Comparison of ENCODE assay signal across 9 cellular contexts in genomic region chr10:101939273-101939635, GRCh38.
DNase-seq lines count a peak whose midpoint lies in the region; ATAC-seq, FAIRE-seq and TF ChIP-seq lines count a peak whose summit lies in the region.
"Had no signal": no experiment of that assay in that cellular context is flagged by ENCODE, and none has a peak within 500 bp of the region (broad histone marks: within the 10 kb centered on the region; RNA-seq: fewer than 3 reads in every experiment).

No MANE protein-coding gene starts in this region.

- H4K5ac ChIP-seq in IMR-90 (ENCODE audit: low read depth, low read length): peak overlapping the region; percentile 93

- H3K9me3 ChIP-seq in A549: no peaks in the 10 kb centered on the region
- H3K9me3 ChIP-seq in IMR-90 (ENCODE audit: control insufficient read depth, insufficient read depth, low read length): no peaks in the 10 kb centered on the region

- peak overlapping the region; percentile 89 for H3K18ac ChIP-seq in IMR-90 (ENCODE audit: low read depth, low read length)

- peak overlapping the region; percentile 67; the same call in 1 of the 2 replicates for H3K9ac ChIP-seq in IMR-90 (ENCODE audit: low read depth, low read length)

- no peaks in the 10 kb centered on the region for H3K27me3 Mint-ChIP-seq in activated T-cell treated with anti-CD3 and anti-CD28 coated beads, Interleukin-2, amount 50 U/mL, for 4 hours (ENCODE audit: low read depth)
- H3K27me3 Mint-ChIP-seq: CD4-positive, CD25-positive, alpha-beta regulatory T cell had no signal

- peak overlapping the region; percentile 82 to 94 for H4K8ac ChIP-seq in IMR-90 (ENCODE audit: low read depth in 2 of 2, low read length in 2 of 2)

- peak overlapping the region; percentile 94 for H4K91ac ChIP-seq in IMR-90 (ENCODE audit: insufficient read depth, low read depth, low read length)

- H2AFZ ChIP-seq in IMR-90 (replicated peaks; ENCODE audit: low read length, poor library complexity): no peak overlapping the region

- no peaks in the 10 kb centered on the region for H3K36me3 ChIP-seq in IMR-90 (ENCODE audit: control insufficient read depth, insufficient read depth, low read length)
- H3K36me3 ChIP-seq in brain microvascular endothelial cell (replicated peaks): no peaks in the 10 kb centered on the region

- no peaks in the 10 kb centered on the region for H3K9me3 Mint-ChIP-seq in activated T-cell treated with anti-CD3 and anti-CD28 coated beads, Interleukin-2, amount 50 U/mL, for 4 hours
- H3K9me3 Mint-ChIP-seq: CD4-positive, CD25-positive, alpha-beta regulatory T cell had no signal

- no peak overlapping the region for H3K4me3 Mint-ChIP-seq in activated T-cell treated with anti-CD3 and anti-CD28 coated beads, Interleukin-2, amount 50 U/mL, for 4 hours
- H3K4me3 Mint-ChIP-seq: CD4-positive, CD25-positive, alpha-beta regulatory T cell had no signal

- peak overlapping the region; percentile 80 for H3K14ac ChIP-seq in IMR-90 (replicated peaks; ENCODE audit: low read depth, low read length)

- H4K20me1 ChIP-seq in IMR-90 (ENCODE audit: insufficient read depth, low read length): peaks cover 7% of the 10 kb centered on the region; the same call in 1 of the 2 replicates

- in situ Hi-C loops in IMR-90 (cut with MboI; ENCODE audit: low sequenced_read_pairs): no loop called here
- in situ Hi-C loops in brain microvascular endothelial cell (cut with HindIII; ENCODE audit: low pct_ligation_motif_present, low sequenced_read_pairs): no loop called here

- intact Hi-C loops in IMR-90 (cut with micrococcal nuclease): no loop called here

- peak; percentile 9 to 79 for DNase-seq in A549 (ENCODE audit: low read depth in 1 of 2, low spot score in 1 of 2)
- peak; percentile 96 for DNase-seq in IMR-90
- DNase-seq in brain microvascular endothelial cell: peak; percentile 91
- peak; percentile 65 for DNase-seq in kidney tubule cell (ENCODE audit: low spot score)
- DNase-seq in islet precursor cell: no peak
- no peak for DNase-seq in epidermal melanocyte (ENCODE audit: insufficient read length, low spot score)
- DNase-seq in activated T-cell treated with anti-CD3 and anti-CD28 coated beads, Interleukin-2, amount 50 U/mL, for 4 hours: no peak
- DNase-seq: CD4-positive, CD25-positive, alpha-beta regulatory T cell had no signal

- peak overlapping the region; percentile 75 for H3K4me2 ChIP-seq in A549
- H3K4me2 ChIP-seq in IMR-90 (ENCODE audit: low read depth, low read length): peak overlapping the region; percentile 89

- TF ChIP-seq EP300 in A549 (IDR thresholded peaks at IDR 0.05): peak; percentile 52 to 66; a peak in 2 of 5 replicates

- peak overlapping the region; percentile 94 for H2BK120ac ChIP-seq in IMR-90 (ENCODE audit: low read depth, low read length)

- H3K4me3 ChIP-seq in A549 (0 out of 3 replicates have a peak overlapping the region, but pooled peaks have one; percentile 1), IMR-90 (ENCODE audit: insufficient read depth, low read depth, low read length) (no peak overlapping the region), brain microvascular endothelial cell (ENCODE audit: low read depth, low read length) (no peak overlapping the region)

- dilution Hi-C loops in IMR-90 (cut with HindIII; ENCODE audit: low sequenced_read_pairs, unreplicated experiment): no loop called here

- TF ChIP-seq RAD21 in A549 (conservative IDR thresholded peaks at IDR 0.05 in 1 of 2, IDR thresholded peaks at IDR 0.05 in 1 of 2) (no peak), IMR-90 (IDR thresholded peaks at IDR 0.05; ENCODE audit: low read length) (no peak)

- H3K56ac ChIP-seq in IMR-90 (ENCODE audit: extremely low read depth, insufficient read depth, low read length): peak overlapping the region; percentile 92

- no peak overlapping the region for H2AK9ac ChIP-seq in IMR-90 (replicated peaks; ENCODE audit: low read depth, low read length, poor library complexity)

- POLR2A ChIA-PET in A549 (lab: Yijun Ruan, JAX) (no interaction called here), IMR-90 (lab: Charles Lee; ENCODE audit: unreplicated experiment) (interaction anchor here (0.6 kb wide), 1 partner anchor 123 kb away, joined by 9 read pairs; no protein-coding TSS in a partner anchor)

- H3K4me1 Mint-ChIP-seq in activated T-cell treated with anti-CD3 and anti-CD28 coated beads, Interleukin-2, amount 50 U/mL, for 4 hours (ENCODE audit: low read depth): peaks cover 6% of the 10 kb centered on the region

- H2BK15ac ChIP-seq in IMR-90 (ENCODE audit: low read depth, low read length): peak overlapping the region; percentile 89; the same call in 2 of the 3 replicates

- FAIRE-seq in A549 (lab: Jason Lieb, UNC): peak; percentile 32

- H3K4ac ChIP-seq in IMR-90 (ENCODE audit: low read depth, low read length): peak overlapping the region; percentile 96

- peak overlapping the region; percentile 98 for H2BK5ac ChIP-seq in IMR-90 (ENCODE audit: low read depth, low read length, poor library complexity, severe bottlenecking)

- peaks cover 19% of the 10 kb centered on the region for H3K9me1 ChIP-seq in IMR-90 (ENCODE audit: insufficient read depth, low read length)

- H2AK5ac ChIP-seq in IMR-90 (ENCODE audit: low read depth, low read length): peak overlapping the region; percentile 93

- no peak for TF ChIP-seq CTCF in A549 (IDR thresholded peaks at IDR 0.05)
- TF ChIP-seq CTCF in IMR-90 (conservative IDR thresholded peaks at IDR 0.05; ENCODE audit: low read depth, low read length): no peak
- no peak for TF ChIP-seq CTCF in brain microvascular endothelial cell (IDR thresholded peaks at IDR 0.05; ENCODE audit: low read depth, low read length, missing control alignments)

- CTCF ChIA-PET in A549 (lab: Yijun Ruan, JAX): interaction anchor here (0.7 to 2.6 kb wide), 5 partner anchors 18 to 99 kb away, joined by 3 to 7 read pairs (median 5); no protein-coding TSS in a partner anchor
- CTCF ChIA-PET in IMR-90 (lab: Yijun Ruan, JAX): interaction anchor here (0.8 to 1.1 kb wide), 5 partner anchors 36 to 98 kb away, joined by 3 to 6 read pairs (median 3); no protein-coding TSS in a partner anchor

- H3K79me1 ChIP-seq in IMR-90 (ENCODE audit: low read depth in 1 of 2, low read length in 2 of 2): peaks cover 3 to 33% of the 10 kb centered on the region in 2 experiments

- BruUV-seq in IMR-90 (replicated peaks; lab: Mats Ljungman, UMichigan): no TSS peak

- H3K27ac ChIP-seq in A549: peak overlapping the region; percentile 82 to 84
- peak overlapping the region; percentile 97 for H3K27ac ChIP-seq in IMR-90 (ENCODE audit: insufficient read depth, low read length)
- H3K27ac ChIP-seq in brain microvascular endothelial cell: peak overlapping the region; percentile 97

- peaks cover 25% of the 10 kb centered on the region for H3K36me3 Mint-ChIP-seq in activated T-cell treated with anti-CD3 and anti-CD28 coated beads, Interleukin-2, amount 50 U/mL, for 4 hours (ENCODE audit: insufficient read depth)

- 0% methylated on average over 1 of the region's 1 CpG for WGBS in A549 (ENCODE audit: missing lambda C conversion rate)
- WGBS in IMR-90 (ENCODE audit: extremely low coverage in 2 of 2, insufficient read length in 1 of 2), 2 experiments: no CpG with 5 or more reads among the region's 1 CpG

- no peaks in the 10 kb centered on the region for H3K27me3 ChIP-seq in IMR-90 (ENCODE audit: control insufficient read depth, insufficient read depth, low read length)
- no peaks in the 10 kb centered on the region for H3K27me3 ChIP-seq in brain microvascular endothelial cell (replicated peaks)

- ATAC-seq in A549 (peak; percentile 82 to 88), IMR-90 (ENCODE audit: low read depth) (peak; percentile 67), HG03565 (IDR thresholded peaks at IDR 0.05; ENCODE audit: unreplicated experiment) (no peak)
- ATAC-seq in activated T-cell treated with anti-CD3 and anti-CD28 coated beads, Interleukin-2, amount 50 U/mL, for 4 hours: no peak

- no peak for TF ChIP-seq POLR2A in A549 (IDR thresholded peaks at IDR 0.05; ENCODE audit: low read length)
- TF ChIP-seq POLR2A in IMR-90 (IDR thresholded peaks at IDR 0.05; ENCODE audit: low read depth, low read length): no peak

- H3K4me1 ChIP-seq in A549 (peaks cover 66% of the 10 kb centered on the region), IMR-90 (ENCODE audit: control insufficient read depth, insufficient read depth, low read length) (peaks cover 37% of the 10 kb centered on the region)

- peak overlapping the region; percentile 88; the same call in 1 of the 2 replicates for H3K23ac ChIP-seq in IMR-90 (ENCODE audit: low read depth, low read length)

- H2BK20ac ChIP-seq in IMR-90 (ENCODE audit: low read depth, low read length): peak overlapping the region; percentile 98

TF ChIP-seq in A549, 52 proteins besides CTCF, POLR2A, EP300 and RAD21 (continues in another document):
- TF ChIP-seq RNF2 (IDR thresholded peaks at IDR 0.05; ENCODE audit: borderline replicate concordance, low read depth) (no peak), PBX3 (IDR thresholded peaks at IDR 0.05) (no peak), ZNF302 (CRISPR knock-in tag; IDR thresholded peaks at IDR 0.05) (no peak), GATA3 (IDR thresholded peaks at IDR 0.05; ENCODE audit: borderline replicate concordance) (0 out of 2 replicates have a peak, but pooled peaks have one; percentile 34), CBX8 (IDR thresholded peaks at IDR 0.05) (no peak)

TF ChIP-seq in IMR-90, 13 proteins besides CTCF, POLR2A, EP300 and RAD21 (continues in another document):
- no peak for TF ChIP-seq RFX5 (IDR thresholded peaks at IDR 0.05; ENCODE audit: low read depth, low read length)
- peak; percentile 29; the same call in 1 of the 2 replicates for TF ChIP-seq NFE2L2 (IDR thresholded peaks at IDR 0.05; ENCODE audit: low read depth, low read length)
- TF ChIP-seq SMC3 (IDR thresholded peaks at IDR 0.05; ENCODE audit: low read depth, low read length): no peak
- no peak for TF ChIP-seq MAZ (IDR thresholded peaks at IDR 0.05; ENCODE audit: borderline replicate concordance, low read depth, low read length)
- peak; percentile 98 for TF ChIP-seq CEBPB (IDR thresholded peaks at IDR 0.05; ENCODE audit: low read depth, low read length)
- TF ChIP-seq RCOR1 (IDR thresholded peaks at IDR 0.05; ENCODE audit: insufficient replicate concordance, low read length): peak; percentile 76
- TF ChIP-seq FOS (IDR thresholded peaks at IDR 0.05; ENCODE audit: low read depth, low read length): peak; percentile 95
- TF ChIP-seq CHD1 (IDR thresholded peaks at IDR 0.05; ENCODE audit: low read depth, low read length): no peak
- TF ChIP-seq ELK1 (IDR thresholded peaks at IDR 0.05; ENCODE audit: borderline replicate concordance, low read depth, low read length): no peak

Comparison
In these comparisons a context has a peak if more than half of its experiments do, and no peak if none do; other contexts are left out.
1. ATAC-seq: peak in A549 (2 of 2) and IMR-90 (single experiment); none in HG03565 (single experiment) and activated T-cell treated with anti-CD3 and anti-CD28 coated beads, Interleukin-2, amount 50 U/mL, for 4 hours (0 of 2).
2. DNase-seq: peak in A549 (2 of 2), IMR-90 (single experiment), brain microvascular endothelial cell (single experiment) and kidney tubule cell (single experiment); none in islet precursor cell (single experiment), epidermal melanocyte (single experiment) and activated T-cell treated with anti-CD3 and anti-CD28 coated beads, Interleukin-2, amount 50 U/mL, for 4 hours (single experiment).
3. Peak in every context shown above with its lines, with median percentiles within 50 percentile points of each other: H3K27ac ChIP-seq.